ENCODE assay signal across 18 cellular contexts in the genomic region with DNA sequence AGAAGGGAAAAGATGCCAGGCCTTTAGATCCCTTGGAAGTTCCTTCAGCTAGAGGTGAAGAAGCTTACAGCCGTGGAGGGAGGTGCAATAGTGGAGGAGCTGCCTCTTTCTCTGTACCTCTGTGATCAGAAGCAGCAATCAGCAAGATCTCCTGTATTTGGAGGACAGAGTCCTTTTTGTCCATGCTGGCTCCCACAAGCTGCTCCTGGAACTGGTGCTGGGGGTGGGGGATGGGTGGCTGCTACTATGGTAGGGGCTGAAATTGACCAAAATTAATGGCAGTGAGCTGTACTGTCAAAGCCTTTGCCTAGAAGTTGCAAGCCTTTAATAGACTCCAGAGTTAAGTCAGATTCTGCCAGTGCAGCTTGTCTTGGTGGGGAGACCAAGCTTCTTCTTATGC. TPM values are rescaled to one million over a fixed set of nuclear protein-coding genes. Genes with fewer than 3 reads are reported as not detected.
DNase-seq lines count a peak whose midpoint lies in the region; ATAC-seq and TF ChIP-seq lines count a peak whose summit lies in the region.
"Had no signal": no experiment of that assay in that cellular context is flagged by ENCODE, and none has a peak within 500 bp of the region (broad histone marks: within the 10 kb centered on the region; RNA-seq: fewer than 3 reads in every experiment).

No MANE protein-coding gene starts in this region.

- ATAC-seq in left lobe of liver = peak; percentile 57
- ATAC-seq in stimulated activated naive B cell treated with anti-CD40 and anti-IgM and Interleukin-4, amounts not matched to agents 10 μg/mL and 1 μg/mL and 100 μg/mL, for 72 hours (replicated peaks) = no peak
- ATAC-seq in HG03565 (IDR thresholded peaks at IDR 0.05; ENCODE audit: unreplicated experiment) = no peak
- ATAC-seq: HCT116 had no signal

- H3K27ac ChIP-seq in AG04450 (ENCODE audit: low read depth, low read length) (peak overlapping the region; percentile 57), ascending aorta (peak overlapping the region; percentile 31 to 60)
- H3K27ac ChIP-seq in BLaER1 treated with 17β-estradiol and CSF1 and Interleukin-3, amounts not matched to agents 10 nM and 100 nM = no peak overlapping the region
- H3K27ac ChIP-seq: GM23248, SK-N-MC had no signal

- H3K27me3 ChIP-seq in AG04450 (ENCODE audit: control insufficient read depth, insufficient read depth, low read length) (no peaks in the 10 kb centered on the region), ascending aorta (no peaks in the 10 kb centered on the region)
- H3K27me3 ChIP-seq in BLaER1 treated with 17β-estradiol and CSF1 and Interleukin-3, amounts not matched to agents 10 nM and 100 nM = no peaks in the 10 kb centered on the region

- peaks cover 11 to 32% of the 10 kb centered on the region in 2 donors for H3K4me1 Mint-ChIP-seq in stimulated activated naive B cell treated with anti-CD40 and anti-IgM and Interleukin-4, amounts not matched to agents 10 μg/mL and 1 μg/mL and 100 μg/mL, for 72 hours

- H4K20me1 ChIP-seq in BLaER1 treated with 17β-estradiol and CSF1 and Interleukin-3, amounts not matched to agents 10 nM and 100 nM = peaks cover 48 to 98% (median 94%) of the 10 kb centered on the region in 11 experiments

- peaks cover 9 to 33% (median 21%) of the 10 kb centered on the region in 10 experiments; a peak in 18 of 20 replicates for H3K4me1 ChIP-seq in BLaER1 treated with 17β-estradiol and CSF1 and Interleukin-3, amounts not matched to agents 10 nM and 100 nM
- peaks cover 5 to 6% of the 10 kb centered on the region in 2 donors for H3K4me1 ChIP-seq in ascending aorta

- no peaks in the 10 kb centered on the region for H3K27me3 Mint-ChIP-seq in stimulated activated naive B cell treated with anti-CD40 and anti-IgM and Interleukin-4, amounts not matched to agents 10 μg/mL and 1 μg/mL and 100 μg/mL, for 72 hours

- no peak overlapping the region for H3K4me3 Mint-ChIP-seq in stimulated activated naive B cell treated with anti-CD40 and anti-IgM and Interleukin-4, amounts not matched to agents 10 μg/mL and 1 μg/mL and 100 μg/mL, for 72 hours

- no peaks in the 10 kb centered on the region for H3K9me3 Mint-ChIP-seq in stimulated activated naive B cell treated with anti-CD40 and anti-IgM and Interleukin-4, amounts not matched to agents 10 μg/mL and 1 μg/mL and 100 μg/mL, for 72 hours

- TF ChIP-seq CTCF in AG04450 (IDR thresholded peaks at IDR 0.05; ENCODE audit: low read depth, low read length) (no peak), ascending aorta (IDR thresholded peaks at IDR 0.05) (no peak)

- CTCF ChIA-PET in AG04450 (lab: Charles Lee) = interaction anchor here (0.5 to 2.5 kb wide), 2 partner anchors 22 to 75 kb away, joined by 5 to 8 read pairs; no protein-coding TSS in a partner anchor

- DNase-seq in AG04450 (ENCODE audit: low read depth, low spot score) = no peak
- no peak for DNase-seq in ascending aorta (ENCODE audit: low spot score in 2 of 2)
- DNase-seq in left lobe of liver (ENCODE audit: low spot score) = no peak
- no peak for DNase-seq in stimulated activated naive B cell treated with anti-CD40 and anti-IgM and Interleukin-4, amounts not matched to agents 10 μg/mL and 1 μg/mL and 100 μg/mL, for 72 hours
- DNase-seq in HuH-7 (ENCODE audit: low spot score) = no peak
- DNase-seq: DMS153, GF-D8, GM23248, NCI-H1417 treated with DMSO at 0.1 percent for 48 hours, NCI-H187 treated with DMSO at 0.1 percent for 48 hours, NCI-H226, NCI-H524, NCI-H82, SHP77 had no signal

- no peak overlapping the region for H3K27ac Mint-ChIP-seq in stimulated activated naive B cell treated with anti-CD40 and anti-IgM and Interleukin-4, amounts not matched to agents 10 μg/mL and 1 μg/mL and 100 μg/mL, for 72 hours

- H3K9me3 ChIP-seq in AG04450 (ENCODE audit: control insufficient read depth, insufficient read depth, low read length) = no peaks in the 10 kb centered on the region
- no peaks in the 10 kb centered on the region for H3K9me3 ChIP-seq in BLaER1 treated with 17β-estradiol and CSF1 and Interleukin-3, amounts not matched to agents 10 nM and 100 nM (replicated peaks in 1 of 11)
- no peaks in the 10 kb centered on the region for H3K9me3 ChIP-seq in ascending aorta

- intact Hi-C loops in ascending aorta (cut with DNase I) = no loop called here

- no peak overlapping the region for H3K9ac ChIP-seq in BLaER1 treated with 17β-estradiol and CSF1 and Interleukin-3, amounts not matched to agents 10 nM and 100 nM
- H3K9ac ChIP-seq: GM23248 had no signal

- H3K4me3 ChIP-seq in AG04450 (ENCODE audit: low read depth, low read length) = no peak overlapping the region
- no peak overlapping the region for H3K4me3 ChIP-seq in BLaER1 treated with 17β-estradiol and CSF1 and Interleukin-3, amounts not matched to agents 10 nM and 100 nM
- H3K4me3 ChIP-seq in ascending aorta = no peak overlapping the region
- H3K4me3 ChIP-seq: GM23248, SK-N-MC had no signal

- POLR2A ChIA-PET in AG04450 (lab: Yijun Ruan, JAX) = no interaction called here

- H3K36me3 Mint-ChIP-seq in stimulated activated naive B cell treated with anti-CD40 and anti-IgM and Interleukin-4, amounts not matched to agents 10 μg/mL and 1 μg/mL and 100 μg/mL, for 72 hours = peaks cover 14 to 26% of the 10 kb centered on the region in 2 donors

- H3K36me3 ChIP-seq in BLaER1 treated with 17β-estradiol and CSF1 and Interleukin-3, amounts not matched to agents 10 nM and 100 nM = peaks cover 63 to 95% (median 88%) of the 10 kb centered on the region in 11 experiments
- H3K36me3 ChIP-seq in ascending aorta = peaks cover 10 to 13% of the 10 kb centered on the region in 2 donors

- H3K4me2 ChIP-seq in BLaER1 treated with 17β-estradiol and CSF1 and Interleukin-3, amounts not matched to agents 10 nM and 100 nM = peak overlapping the region in 9 of 11 experiments; percentile 2 to 58 (median 40); a peak in 11 of 22 replicates

RNA-seq across cellular contexts. Expression of a gene that starts 18.2 kb away (rescaled TPM):
- polyA plus RNA-seq in AG04450 (2011; rRNA removed) = 1.3 and 2.9 TPM in 2 replicates
- polyA minus RNA-seq in AG04450 (2011; rRNA and poly(A)+ RNA removed) = 11.0 and 13.5 TPM in 2 replicates
- total RNA-seq in ascending aorta = 35.2 TPM
- 20.4 TPM for total RNA-seq in left lobe of liver

Comparison
In these comparisons a context has a peak if more than half of its experiments do, and no peak if none do; other contexts are left out.
1. H3K27ac ChIP-seq: peak in AG04450 (single experiment) and ascending aorta (2 of 2); none in BLaER1 treated with 17β-estradiol and CSF1 and Interleukin-3, amounts not matched to agents 10 nM and 100 nM (0 of 11).